Comparison of ENCODE assay signal across 1 cellular context in genomic region chr2:145854039-145854755, GRCh38.
A peak's percentile ranks its signal among the peaks of the same experiment; 100 is the strongest.
TF ChIP-seq lines count a peak whose summit lies in the region.

No MANE protein-coding gene starts in this region.

TF ChIP-seq in K562, 482 proteins besides CTCF, POLR2A, EP300 and RAD21 (continued from another document):
- no peak for TF ChIP-seq ZNF655 (CRISPR knock-in tag; IDR thresholded peaks at IDR 0.05)
- TF ChIP-seq ZNF398 (CRISPR knock-in tag; IDR thresholded peaks at IDR 0.05): no peak
- no peak for TF ChIP-seq HSF4 (CRISPR knock-in tag; IDR thresholded peaks at IDR 0.05; ENCODE audit: borderline replicate concordance)
- peak; percentile 93 for TF ChIP-seq ZNF766 (CRISPR knock-in tag; conservative IDR thresholded peaks at IDR 0.05)
- TF ChIP-seq HES1 (IDR thresholded peaks at IDR 0.05; ENCODE audit: low read depth): no peak
- TF ChIP-seq MTA2 (IDR thresholded peaks at IDR 0.05; ENCODE audit: low read depth): no peak
- TF ChIP-seq HDAC6 (IDR thresholded peaks at IDR 0.05; ENCODE audit: low read depth, low read length): no peak
- no peak for TF ChIP-seq ZNF449 (CRISPR knock-in tag; IDR thresholded peaks at IDR 0.05)
- TF ChIP-seq CEBPZ (IDR thresholded peaks at IDR 0.05; ENCODE audit: borderline replicate concordance, low read depth, low read length): no peak
- TF ChIP-seq CREBBP (IDR thresholded peaks at IDR 0.05; ENCODE audit: low read depth, low read length): no peak
- no peak for TF ChIP-seq ATF2 (CRISPR knock-in tag; IDR thresholded peaks at IDR 0.05)
- TF ChIP-seq GTF2E2 (tag; IDR thresholded peaks at IDR 0.05): no peak
- TF ChIP-seq RCOR1 (IDR thresholded peaks at IDR 0.05; ENCODE audit: borderline replicate concordance in 1 of 2, low read depth in 2 of 2, low read length in 2 of 2): no peak
- 0 out of 4 replicates have a peak, but pooled peaks of 1 of the 2 experiments have one; percentile 51 for TF ChIP-seq ZNF639 (CRISPR knock-in tag; conservative IDR thresholded peaks at IDR 0.05 in 1 of 2, IDR thresholded peaks at IDR 0.05 in 1 of 2)
- TF ChIP-seq ZNF23 (CRISPR knock-in tag; IDR thresholded peaks at IDR 0.05): no peak
- no peak for TF ChIP-seq ESRRB (CRISPR knock-in tag; IDR thresholded peaks at IDR 0.05; ENCODE audit: borderline replicate concordance)
- no peak for TF ChIP-seq ATF7 (IDR thresholded peaks at IDR 0.05)
- TF ChIP-seq THRB (CRISPR knock-in tag; conservative IDR thresholded peaks at IDR 0.05): no peak
- no peak for TF ChIP-seq CGGBP1 (CRISPR knock-in tag; IDR thresholded peaks at IDR 0.05)
TF ChIP-seq in K562: peak in this region for 41.
